1 cellular context compared by ENCODE assay signal in the genomic region with DNA sequence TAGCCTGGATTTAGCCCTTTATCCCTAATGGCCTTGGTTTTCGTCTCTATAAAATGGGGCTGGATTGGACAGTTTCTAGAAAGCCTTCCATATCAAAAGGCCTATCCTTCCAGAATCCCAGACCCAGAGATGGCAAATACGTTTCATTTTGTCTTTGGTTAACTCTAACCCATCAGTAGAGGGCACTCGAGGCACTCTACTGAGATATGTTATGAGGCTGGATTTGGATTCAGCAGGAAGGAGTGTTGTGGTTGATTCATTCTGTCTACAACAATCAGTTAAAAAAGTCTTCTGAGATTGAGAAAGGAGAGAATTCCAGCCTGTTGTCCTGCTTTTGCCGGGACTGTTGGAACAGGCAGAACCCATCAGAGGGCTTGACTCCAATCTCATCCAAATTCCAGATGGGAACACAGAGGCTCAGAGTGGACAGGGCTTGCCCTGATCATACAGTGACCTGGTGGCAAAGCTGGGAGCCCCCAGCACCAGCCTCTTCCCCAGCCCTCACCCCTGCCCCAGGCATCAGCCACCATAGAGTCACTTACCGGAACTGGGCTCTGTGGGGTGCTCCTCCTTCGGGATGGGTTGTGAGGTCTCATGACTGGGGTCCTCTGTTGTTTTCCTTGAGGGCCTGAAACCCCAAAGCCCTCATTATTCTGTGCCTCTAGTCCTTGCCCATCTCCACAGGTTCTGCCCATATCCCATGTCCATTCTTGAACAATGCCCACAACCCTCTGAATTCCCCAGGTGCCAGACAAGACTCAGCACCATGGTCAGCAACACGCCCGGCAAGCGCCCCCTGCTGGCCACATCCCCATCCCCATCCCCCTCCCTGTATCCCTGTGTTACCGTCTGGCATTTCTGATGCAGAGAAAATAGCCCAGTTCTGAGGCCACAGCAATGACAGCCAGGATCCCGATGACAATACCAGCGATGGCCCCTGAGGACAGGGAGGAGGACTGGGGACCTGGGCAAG.
TF ChIP-seq lines count a peak whose summit lies in the region.

No MANE protein-coding gene starts in this region.

TF ChIP-seq in HepG2, 621 proteins besides CTCF, POLR2A, EP300 and RAD21 (continued from another document):
- no peak for TF ChIP-seq NR1H2 (CRISPR knock-in tag; IDR thresholded peaks at IDR 0.05; ENCODE audit: borderline replicate concordance, low read depth)
- TF ChIP-seq ZSCAN9 (CRISPR knock-in tag; IDR thresholded peaks at IDR 0.05; ENCODE audit: borderline replicate concordance) = no peak
- no peak for TF ChIP-seq IRF2 (CRISPR knock-in tag; IDR thresholded peaks at IDR 0.05)
- TF ChIP-seq, protein P1, sequence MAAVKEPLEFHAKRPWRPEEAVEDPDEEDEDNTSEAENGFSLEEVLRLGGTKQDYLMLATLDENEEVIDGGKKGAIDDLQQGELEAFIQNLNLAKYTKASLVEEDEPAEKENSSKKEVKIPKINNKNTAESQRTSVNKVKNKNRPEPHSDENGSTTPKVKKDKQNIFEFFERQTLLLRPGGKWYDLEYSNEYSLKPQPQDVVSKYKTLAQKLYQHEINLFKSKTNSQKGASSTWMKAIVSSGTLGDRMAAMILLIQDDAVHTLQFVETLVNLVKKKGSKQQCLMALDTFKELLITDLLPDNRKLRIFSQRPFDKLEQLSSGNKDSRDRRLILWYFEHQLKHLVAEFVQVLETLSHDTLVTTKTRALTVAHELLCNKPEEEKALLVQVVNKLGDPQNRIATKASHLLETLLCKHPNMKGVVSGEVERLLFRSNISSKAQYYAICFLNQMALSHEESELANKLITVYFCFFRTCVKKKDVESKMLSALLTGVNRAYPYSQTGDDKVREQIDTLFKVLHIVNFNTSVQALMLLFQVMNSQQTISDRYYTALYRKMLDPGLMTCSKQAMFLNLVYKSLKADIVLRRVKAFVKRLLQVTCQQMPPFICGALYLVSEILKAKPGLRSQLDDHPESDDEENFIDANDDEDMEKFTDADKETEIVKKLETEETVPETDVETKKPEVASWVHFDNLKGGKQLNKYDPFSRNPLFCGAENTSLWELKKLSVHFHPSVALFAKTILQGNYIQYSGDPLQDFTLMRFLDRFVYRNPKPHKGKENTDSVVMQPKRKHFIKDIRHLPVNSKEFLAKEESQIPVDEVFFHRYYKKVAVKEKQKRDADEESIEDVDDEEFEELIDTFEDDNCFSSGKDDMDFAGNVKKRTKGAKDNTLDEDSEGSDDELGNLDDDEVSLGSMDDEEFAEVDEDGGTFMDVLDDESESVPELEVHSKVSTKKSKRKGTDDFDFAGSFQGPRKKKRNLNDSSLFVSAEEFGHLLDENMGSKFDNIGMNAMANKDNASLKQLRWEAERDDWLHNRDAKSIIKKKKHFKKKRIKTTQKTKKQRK (IDR thresholded peaks at IDR 0.05; ENCODE audit: low read length) = no peak
- TF ChIP-seq, protein P2, sequence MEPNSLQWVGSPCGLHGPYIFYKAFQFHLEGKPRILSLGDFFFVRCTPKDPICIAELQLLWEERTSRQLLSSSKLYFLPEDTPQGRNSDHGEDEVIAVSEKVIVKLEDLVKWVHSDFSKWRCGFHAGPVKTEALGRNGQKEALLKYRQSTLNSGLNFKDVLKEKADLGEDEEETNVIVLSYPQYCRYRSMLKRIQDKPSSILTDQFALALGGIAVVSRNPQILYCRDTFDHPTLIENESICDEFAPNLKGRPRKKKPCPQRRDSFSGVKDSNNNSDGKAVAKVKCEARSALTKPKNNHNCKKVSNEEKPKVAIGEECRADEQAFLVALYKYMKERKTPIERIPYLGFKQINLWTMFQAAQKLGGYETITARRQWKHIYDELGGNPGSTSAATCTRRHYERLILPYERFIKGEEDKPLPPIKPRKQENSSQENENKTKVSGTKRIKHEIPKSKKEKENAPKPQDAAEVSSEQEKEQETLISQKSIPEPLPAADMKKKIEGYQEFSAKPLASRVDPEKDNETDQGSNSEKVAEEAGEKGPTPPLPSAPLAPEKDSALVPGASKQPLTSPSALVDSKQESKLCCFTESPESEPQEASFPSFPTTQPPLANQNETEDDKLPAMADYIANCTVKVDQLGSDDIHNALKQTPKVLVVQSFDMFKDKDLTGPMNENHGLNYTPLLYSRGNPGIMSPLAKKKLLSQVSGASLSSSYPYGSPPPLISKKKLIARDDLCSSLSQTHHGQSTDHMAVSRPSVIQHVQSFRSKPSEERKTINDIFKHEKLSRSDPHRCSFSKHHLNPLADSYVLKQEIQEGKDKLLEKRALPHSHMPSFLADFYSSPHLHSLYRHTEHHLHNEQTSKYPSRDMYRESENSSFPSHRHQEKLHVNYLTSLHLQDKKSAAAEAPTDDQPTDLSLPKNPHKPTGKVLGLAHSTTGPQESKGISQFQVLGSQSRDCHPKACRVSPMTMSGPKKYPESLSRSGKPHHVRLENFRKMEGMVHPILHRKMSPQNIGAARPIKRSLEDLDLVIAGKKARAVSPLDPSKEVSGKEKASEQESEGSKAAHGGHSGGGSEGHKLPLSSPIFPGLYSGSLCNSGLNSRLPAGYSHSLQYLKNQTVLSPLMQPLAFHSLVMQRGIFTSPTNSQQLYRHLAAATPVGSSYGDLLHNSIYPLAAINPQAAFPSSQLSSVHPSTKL (CRISPR knock-in tag; IDR thresholded peaks at IDR 0.05) = no peak
- TF ChIP-seq ZNF879 (CRISPR knock-in tag; IDR thresholded peaks at IDR 0.05) = no peak
- TF ChIP-seq REXO4 (CRISPR knock-in tag; IDR thresholded peaks at IDR 0.05; ENCODE audit: borderline replicate concordance) = no peak
- TF ChIP-seq SOX6 (IDR thresholded peaks at IDR 0.05) = no peak
- TF ChIP-seq SOX6 (CRISPR knock-in tag; IDR thresholded peaks at IDR 0.05) = no peak
- TF ChIP-seq NBN (conservative IDR thresholded peaks at IDR 0.05) = no peak
- TF ChIP-seq TBP (CRISPR knock-in tag; IDR thresholded peaks at IDR 0.05) = no peak
- TF ChIP-seq XRCC5 (optimal IDR thresholded peaks at IDR 0.05; ENCODE audit: low read length) = no peak
- TF ChIP-seq NKX3-1 (CRISPR knock-in tag; IDR thresholded peaks at IDR 0.05) = 0 out of 2 replicates have a peak, but pooled peaks have one; percentile 47
- TF ChIP-seq, protein P3, sequence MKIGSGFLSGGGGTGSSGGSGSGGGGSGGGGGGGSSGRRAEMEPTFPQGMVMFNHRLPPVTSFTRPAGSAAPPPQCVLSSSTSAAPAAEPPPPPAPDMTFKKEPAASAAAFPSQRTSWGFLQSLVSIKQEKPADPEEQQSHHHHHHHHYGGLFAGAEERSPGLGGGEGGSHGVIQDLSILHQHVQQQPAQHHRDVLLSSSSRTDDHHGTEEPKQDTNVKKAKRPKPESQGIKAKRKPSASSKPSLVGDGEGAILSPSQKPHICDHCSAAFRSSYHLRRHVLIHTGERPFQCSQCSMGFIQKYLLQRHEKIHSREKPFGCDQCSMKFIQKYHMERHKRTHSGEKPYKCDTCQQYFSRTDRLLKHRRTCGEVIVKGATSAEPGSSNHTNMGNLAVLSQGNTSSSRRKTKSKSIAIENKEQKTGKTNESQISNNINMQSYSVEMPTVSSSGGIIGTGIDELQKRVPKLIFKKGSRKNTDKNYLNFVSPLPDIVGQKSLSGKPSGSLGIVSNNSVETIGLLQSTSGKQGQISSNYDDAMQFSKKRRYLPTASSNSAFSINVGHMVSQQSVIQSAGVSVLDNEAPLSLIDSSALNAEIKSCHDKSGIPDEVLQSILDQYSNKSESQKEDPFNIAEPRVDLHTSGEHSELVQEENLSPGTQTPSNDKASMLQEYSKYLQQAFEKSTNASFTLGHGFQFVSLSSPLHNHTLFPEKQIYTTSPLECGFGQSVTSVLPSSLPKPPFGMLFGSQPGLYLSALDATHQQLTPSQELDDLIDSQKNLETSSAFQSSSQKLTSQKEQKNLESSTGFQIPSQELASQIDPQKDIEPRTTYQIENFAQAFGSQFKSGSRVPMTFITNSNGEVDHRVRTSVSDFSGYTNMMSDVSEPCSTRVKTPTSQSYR (CRISPR knock-in tag; IDR thresholded peaks at IDR 0.05; ENCODE audit: borderline replicate concordance) = peak; percentile 56; the same call in 1 of the 2 replicates
- TF ChIP-seq ZNF382 (CRISPR knock-in tag; IDR thresholded peaks at IDR 0.05; ENCODE audit: borderline replicate concordance) = no peak
- TF ChIP-seq, protein P4, sequence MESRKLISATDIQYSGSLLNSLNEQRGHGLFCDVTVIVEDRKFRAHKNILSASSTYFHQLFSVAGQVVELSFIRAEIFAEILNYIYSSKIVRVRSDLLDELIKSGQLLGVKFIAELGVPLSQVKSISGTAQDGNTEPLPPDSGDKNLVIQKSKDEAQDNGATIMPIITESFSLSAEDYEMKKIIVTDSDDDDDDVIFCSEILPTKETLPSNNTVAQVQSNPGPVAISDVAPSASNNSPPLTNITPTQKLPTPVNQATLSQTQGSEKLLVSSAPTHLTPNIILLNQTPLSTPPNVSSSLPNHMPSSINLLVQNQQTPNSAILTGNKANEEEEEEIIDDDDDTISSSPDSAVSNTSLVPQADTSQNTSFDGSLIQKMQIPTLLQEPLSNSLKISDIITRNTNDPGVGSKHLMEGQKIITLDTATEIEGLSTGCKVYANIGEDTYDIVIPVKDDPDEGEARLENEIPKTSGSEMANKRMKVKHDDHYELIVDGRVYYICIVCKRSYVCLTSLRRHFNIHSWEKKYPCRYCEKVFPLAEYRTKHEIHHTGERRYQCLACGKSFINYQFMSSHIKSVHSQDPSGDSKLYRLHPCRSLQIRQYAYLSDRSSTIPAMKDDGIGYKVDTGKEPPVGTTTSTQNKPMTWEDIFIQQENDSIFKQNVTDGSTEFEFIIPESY (CRISPR knock-in tag; IDR thresholded peaks at IDR 0.05) = no peak
- no peak for TF ChIP-seq SUZ12 (IDR thresholded peaks at IDR 0.05; ENCODE audit: low read depth, low read length)
- TF ChIP-seq ZSCAN29 (CRISPR knock-in tag; conservative IDR thresholded peaks at IDR 0.05) = no peak
- 0 out of 2 replicates have a peak, but pooled peaks have one; percentile 38 for TF ChIP-seq WIZ (CRISPR knock-in tag; IDR thresholded peaks at IDR 0.05)
- TF ChIP-seq ZNF569 (CRISPR knock-in tag; IDR thresholded peaks at IDR 0.05; ENCODE audit: borderline replicate concordance) = no peak
- TF ChIP-seq POLR2G (IDR thresholded peaks at IDR 0.05; ENCODE audit: low read depth, low read length) = no peak
- TF ChIP-seq FOXA3 (CRISPR knock-in tag; IDR thresholded peaks at IDR 0.05) = no peak
- no peak for TF ChIP-seq ZNF841 (CRISPR knock-in tag; IDR thresholded peaks at IDR 0.05; ENCODE audit: borderline replicate concordance)
- no peak for TF ChIP-seq ATAD3A (CRISPR knock-in tag; IDR thresholded peaks at IDR 0.05)
- TF ChIP-seq ZBTB7A (CRISPR knock-in tag; IDR thresholded peaks at IDR 0.05) = 0 out of 2 replicates have a peak, but pooled peaks have one; percentile 41
